In genomic region chr16:89393731-89394406, GRCh38 we compare ENCODE assay signal across 15 cellular contexts.
A peak's percentile ranks its signal among the peaks of the same experiment; 100 is the strongest.
DNase-seq lines count a peak whose midpoint lies in the region; ATAC-seq and TF ChIP-seq lines count a peak whose summit lies in the region.
"Had no signal": no experiment of that assay in that cellular context is flagged by ENCODE, and none has a peak within 500 bp of the region (broad histone marks: within the 10 kb centered on the region; RNA-seq: fewer than 3 reads in every experiment).

No MANE protein-coding gene starts in this region.

- peak overlapping the region; percentile 51 for H3K27ac Mint-ChIP-seq in activated T-cell treated with anti-CD3 and anti-CD28 coated beads, Interleukin-2, amount 50 U/mL, for 24 hours
- H3K27ac Mint-ChIP-seq in activated T-cell treated with anti-CD3 and anti-CD28 coated beads, Interleukin-2, amount 50 U/mL, for 72 hours = no peak overlapping the region

- H3K4me3 Mint-ChIP-seq in activated T-cell treated with anti-CD3 and anti-CD28 coated beads, Interleukin-2, amount 50 U/mL, for 24 hours = no peak overlapping the region
- no peak overlapping the region for H3K4me3 Mint-ChIP-seq in activated T-cell treated with anti-CD3 and anti-CD28 coated beads, Interleukin-2, amount 50 U/mL, for 72 hours
- H3K4me3 Mint-ChIP-seq: stimulated activated memory B cell treated with anti-CD40 and anti-IgM and Interleukin-4, amounts not matched to agents 10 μg/mL and 1 μg/mL and 100 μg/mL, for 72 hours had no signal

- H3K9me3 Mint-ChIP-seq in activated T-cell treated with anti-CD3 and anti-CD28 coated beads, Interleukin-2, amount 50 U/mL, for 24 hours = no peaks in the 10 kb centered on the region
- peaks cover 0 to 4% of the 10 kb centered on the region in 2 donors for H3K9me3 Mint-ChIP-seq in activated T-cell treated with anti-CD3 and anti-CD28 coated beads, Interleukin-2, amount 50 U/mL, for 72 hours

- TF ChIP-seq EP300 in upper lobe of left lung (IDR thresholded peaks at IDR 0.05) = no peak

- H3K4me1 ChIP-seq in lower lobe of right lung = peaks cover 51% of the 10 kb centered on the region
- H3K4me1 ChIP-seq in upper lobe of left lung = peaks cover 29 to 42% (median 39%) of the 10 kb centered on the region in 4 donors

- H3K36me3 Mint-ChIP-seq in activated T-cell treated with anti-CD3 and anti-CD28 coated beads, Interleukin-2, amount 50 U/mL, for 24 hours (ENCODE audit: low read depth) = peaks cover 83% of the 10 kb centered on the region
- peaks cover 4 to 7% of the 10 kb centered on the region in 2 donors for H3K36me3 Mint-ChIP-seq in activated T-cell treated with anti-CD3 and anti-CD28 coated beads, Interleukin-2, amount 50 U/mL, for 72 hours (ENCODE audit: insufficient read depth in 2 of 2)

- ATAC-seq in activated T-cell treated with anti-CD3 and anti-CD28 coated beads, Interleukin-2, amount 50 U/mL, for 72 hours (replicated peaks in 1 of 2) = no peak
- peak; percentile 72 to 87 for ATAC-seq in lower lobe of right lung
- peak; percentile 40 to 42 for ATAC-seq in upper lobe of left lung (ENCODE audit: low FRiP score in 2 of 2)
- no peak for ATAC-seq in GM18867 (IDR thresholded peaks at IDR 0.05; ENCODE audit: unreplicated experiment)
- ATAC-seq: stimulated activated memory B cell treated with anti-CD40 and anti-IgM and Interleukin-4, amounts not matched to agents 10 μg/mL and 1 μg/mL and 100 μg/mL, for 72 hours had no signal

- no peaks in the 10 kb centered on the region for H3K9me3 ChIP-seq in lower lobe of right lung
- H3K9me3 ChIP-seq in upper lobe of left lung = no peaks in the 10 kb centered on the region

- H3K4me3 ChIP-seq in epithelial cell of esophagus (ENCODE audit: low read length) (no peak overlapping the region), lower lobe of right lung (no peak overlapping the region), upper lobe of left lung (no peak overlapping the region)

- H3K27me3 Mint-ChIP-seq in activated T-cell treated with anti-CD3 and anti-CD28 coated beads, Interleukin-2, amount 50 U/mL, for 24 hours = no peaks in the 10 kb centered on the region
- no peaks in the 10 kb centered on the region for H3K27me3 Mint-ChIP-seq in activated T-cell treated with anti-CD3 and anti-CD28 coated beads, Interleukin-2, amount 50 U/mL, for 72 hours (ENCODE audit: low read depth)
- H3K27me3 Mint-ChIP-seq: stimulated activated memory B cell treated with anti-CD40 and anti-IgM and Interleukin-4, amounts not matched to agents 10 μg/mL and 1 μg/mL and 100 μg/mL, for 72 hours had no signal

- H3K27me3 ChIP-seq in lower lobe of right lung (ENCODE audit: low read depth) = no peaks in the 10 kb centered on the region
- H3K27me3 ChIP-seq in upper lobe of left lung = no peaks in the 10 kb centered on the region

- TF ChIP-seq CTCF in epithelial cell of esophagus (IDR thresholded peaks at IDR 0.05; ENCODE audit: insufficient read depth, low read depth, low read length, missing control alignments) (no peak), lower lobe of right lung (IDR thresholded peaks at IDR 0.05) (no peak), upper lobe of left lung (IDR thresholded peaks at IDR 0.05) (no peak)

- peaks cover 69% of the 10 kb centered on the region for H3K4me1 Mint-ChIP-seq in activated T-cell treated with anti-CD3 and anti-CD28 coated beads, Interleukin-2, amount 50 U/mL, for 24 hours (ENCODE audit: low read depth)
- H3K4me1 Mint-ChIP-seq in activated T-cell treated with anti-CD3 and anti-CD28 coated beads, Interleukin-2, amount 50 U/mL, for 72 hours (ENCODE audit: low read depth) = peaks cover 40% of the 10 kb centered on the region

- WGBS in upper lobe of left lung, 2 donors = 56 to 59% methylated on average over 8 to 14 of the region's 14 CpGs

- H3K27ac ChIP-seq in lower lobe of right lung = no peak overlapping the region
- H3K27ac ChIP-seq in upper lobe of left lung = peak overlapping the region in 3 of 4 donors; percentile 30 to 57 (median 35)

- H3K36me3 ChIP-seq in lower lobe of right lung (no peaks in the 10 kb centered on the region), upper lobe of left lung (peaks cover 0 to 4% (median 0%) of the 10 kb centered on the region in 4 donors)

- TF ChIP-seq POLR2A in upper lobe of left lung (IDR thresholded peaks at IDR 0.05) = no peak

- intact Hi-C loops in lower lobe of right lung (cut with DNase I) = no loop called here

- no peak for DNase-seq in activated T-cell treated with anti-CD3 and anti-CD28 coated beads, Interleukin-2, amount 50 U/mL, for 24 hours
- no peak for DNase-seq in activated T-cell treated with anti-CD3 and anti-CD28 coated beads, Interleukin-2, amount 50 U/mL, for 72 hours
- DNase-seq in epithelial cell of esophagus (ENCODE audit: low read depth) = peak; percentile 33
- DNase-seq in lower lobe of right lung = peak; percentile 71
- peak in 1 of 2 donors; percentile 86 for DNase-seq in upper lobe of left lung
- DNase-seq in occipital lobe (lab: John Stamatoyannopoulos, UW) = no peak
- DNase-seq in NCI-H748 treated with DMSO at 0.1 percent for 48 hours (lab: John Stamatoyannopoulos, UW) = no peak
- DNase-seq: activated CD8-positive, alpha-beta memory T cell treated with anti-CD3 and anti-CD28 coated beads for 24 hours; amniotic stem cell; effector CD8-positive, alpha-beta T cell; KG1; NCI-H2081; T-helper 2 cell had no signal

Comparison
In these comparisons a context has a peak if more than half of its experiments do, and no peak if none do; other contexts are left out.
1. DNase-seq: peak in epithelial cell of esophagus (single experiment) and lower lobe of right lung (single experiment); none in activated T-cell treated with anti-CD3 and anti-CD28 coated beads, Interleukin-2, amount 50 U/mL, for 24 hours (single experiment), activated T-cell treated with anti-CD3 and anti-CD28 coated beads, Interleukin-2, amount 50 U/mL, for 72 hours (0 of 2), occipital lobe (single experiment) and NCI-H748 treated with DMSO at 0.1 percent for 48 hours (single experiment).
2. ATAC-seq: peak in lower lobe of right lung (2 of 2) and upper lobe of left lung (2 of 2); none in activated T-cell treated with anti-CD3 and anti-CD28 coated beads, Interleukin-2, amount 50 U/mL, for 72 hours (0 of 2) and GM18867 (single experiment).